Comparison of ENCODE assay signal across 9 cellular contexts in the genomic region with DNA sequence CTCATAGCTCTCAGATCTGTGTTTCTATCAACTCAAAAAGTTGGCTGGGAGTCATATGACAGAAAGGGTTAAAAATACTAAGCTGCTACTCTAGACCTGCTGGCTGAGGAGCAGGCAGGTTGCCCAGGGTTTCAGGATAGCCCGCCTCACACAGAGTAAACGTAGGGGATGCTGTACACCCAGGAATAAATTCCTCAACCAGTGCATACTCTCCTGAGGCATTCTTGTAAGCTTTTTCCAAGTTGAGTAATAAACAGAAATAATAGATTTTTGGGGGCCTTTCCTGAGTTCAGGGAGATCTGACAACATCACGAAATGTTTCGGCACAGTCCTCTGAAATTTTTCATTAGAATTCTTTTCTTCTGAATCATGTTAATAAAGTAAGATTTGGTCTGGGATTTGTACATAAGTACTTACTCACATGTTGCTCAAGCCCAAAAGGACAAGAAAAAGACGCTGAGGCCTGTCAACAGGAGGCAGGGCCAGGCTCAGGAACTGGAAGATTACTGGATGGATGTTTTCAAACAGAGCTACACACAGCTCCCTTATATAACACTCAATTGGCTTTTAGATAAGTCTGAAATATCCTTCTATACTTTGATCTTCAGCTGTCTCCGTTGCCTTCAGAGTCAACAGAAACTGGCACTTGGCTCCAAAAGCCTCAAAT. TPM values are rescaled to one million over a fixed set of nuclear protein-coding genes. Genes with fewer than 3 reads are reported as not detected.
A peak's percentile ranks its signal among the peaks of the same experiment; 100 is the strongest.
DNase-seq lines count a peak whose midpoint lies in the region; ATAC-seq and TF ChIP-seq lines count a peak whose summit lies in the region.
"Had no signal": no experiment of that assay in that cellular context is flagged by ENCODE, and none has a peak within 500 bp of the region (broad histone marks: within the 10 kb centered on the region; RNA-seq: fewer than 3 reads in every experiment).

No MANE protein-coding gene starts in this region.

- DNase-seq in AG09309 (ENCODE audit: low read depth) (peak; percentile 98), RWPE2 (ENCODE audit: low spot score) (peak; percentile 68), fibroblast of the aortic adventitia (ENCODE audit: low read depth) (peak; percentile 98), osteocyte (ENCODE audit: extremely low spot score, unreplicated experiment) (no peak), globus pallidus (ENCODE audit: low spot score) (no peak), NCI-H510A (lab: John Stamatoyannopoulos, UW) (no peak), H9 (no peak)
- DNase-seq in activated naive CD8-positive, alpha-beta T cell treated with anti-CD3 and anti-CD28 coated beads for 36 hours = no peak

- no peak overlapping the region for H3K9ac ChIP-seq in H9 (ENCODE audit: extremely low read depth, insufficient read length, low read length)

- H3K36me3 Mint-ChIP-seq in osteocyte (ENCODE audit: unreplicated experiment) = peaks cover 2% of the 10 kb centered on the region
- peaks cover 2% of the 10 kb centered on the region for H3K36me3 Mint-ChIP-seq in activated naive CD8-positive, alpha-beta T cell treated with anti-CD3 and anti-CD28 coated beads for 36 hours
- no peaks in the 10 kb centered on the region for H3K36me3 Mint-ChIP-seq in H9 (ENCODE audit: insufficient read depth in 1 of 3, low read depth in 3 of 3)

- no peak overlapping the region for H2BK15ac ChIP-seq in H9 (ENCODE audit: low read depth, low read length)

- H3K27me3 ChIP-seq in RWPE2 (ENCODE audit: insufficient read depth, poor library complexity, severe bottlenecking) (no peaks in the 10 kb centered on the region), H9 (ENCODE audit: insufficient read depth, low read length) (no peaks in the 10 kb centered on the region)
- H3K27me3 ChIP-seq: neutrophil had no signal

- no peak overlapping the region for H2AK5ac ChIP-seq in H9 (ENCODE audit: insufficient read length, low read length)

- H3T11ph ChIP-seq in H9 (ENCODE audit: low read length) = no peak overlapping the region

- H2BK120ac ChIP-seq in H9 (ENCODE audit: low read depth, low read length, poor library complexity, severe bottlenecking) = no peak overlapping the region

- TF ChIP-seq CTCF in AG09309 (IDR thresholded peaks at IDR 0.05; ENCODE audit: control insufficient read depth, insufficient read depth, low read depth, low read length, missing control alignments) (no peak), RWPE2 (IDR thresholded peaks at IDR 0.05; ENCODE audit: poor library complexity, severe bottlenecking) (peak; percentile 68), fibroblast of the aortic adventitia (IDR thresholded peaks at IDR 0.05; ENCODE audit: insufficient read depth, low read length) (no peak), osteocyte (IDR thresholded peaks at IDR 0.05) (no peak), H9 (conservative IDR thresholded peaks at IDR 0.05) (no peak)

- no peak overlapping the region for H4K8ac ChIP-seq in H9 (replicated peaks; ENCODE audit: insufficient read length, low read depth, low read length)

- no peak overlapping the region for H3K18ac ChIP-seq in H9 (ENCODE audit: insufficient read length, low read depth, low read length)

- no peaks in the 10 kb centered on the region for H3K79me1 ChIP-seq in H9 (ENCODE audit: insufficient read depth, low read depth, low read length, poor library complexity, severe bottlenecking)

- no peak overlapping the region for H2BK5ac ChIP-seq in H9 (ENCODE audit: insufficient read length, low read length)

- H3K23ac ChIP-seq in H9 (ENCODE audit: insufficient read length, low read depth, low read length) = no peak overlapping the region

- H2AFZ ChIP-seq in H9 (ENCODE audit: low read length) = no peak overlapping the region

- H3K4me1 ChIP-seq in RWPE2 (ENCODE audit: insufficient read depth, poor library complexity, severe bottlenecking) (peaks cover 19% of the 10 kb centered on the region), H9 (ENCODE audit: insufficient read depth, low read length) (no peaks in the 10 kb centered on the region)

- no peak overlapping the region for H3K4me2 ChIP-seq in H9 (ENCODE audit: insufficient read depth, insufficient read length, low read length)

- H3K27me3 Mint-ChIP-seq in osteocyte (ENCODE audit: unreplicated experiment) (no peaks in the 10 kb centered on the region), H9 (ENCODE audit: low read depth) (no peaks in the 10 kb centered on the region)
- no peaks in the 10 kb centered on the region for H3K27me3 Mint-ChIP-seq in activated naive CD8-positive, alpha-beta T cell treated with anti-CD3 and anti-CD28 coated beads for 36 hours

- no peak overlapping the region for H3K4ac ChIP-seq in H9 (ENCODE audit: low read depth, low read length)

- no peak overlapping the region for H2BK12ac ChIP-seq in H9 (ENCODE audit: insufficient read length, low read depth, low read length)

- H3K27ac ChIP-seq in RWPE2 (ENCODE audit: poor library complexity, severe bottlenecking) (peak overlapping the region; percentile 83), H9 (ENCODE audit: insufficient read length, low read depth, low read length) (no peak overlapping the region)
- H3K27ac ChIP-seq: neutrophil had no signal

- H3K9me3 Mint-ChIP-seq in osteocyte (ENCODE audit: unreplicated experiment) (no peaks in the 10 kb centered on the region), H9 (no peaks in the 10 kb centered on the region)
- peaks cover 4% of the 10 kb centered on the region for H3K9me3 Mint-ChIP-seq in activated naive CD8-positive, alpha-beta T cell treated with anti-CD3 and anti-CD28 coated beads for 36 hours

- no peak overlapping the region for H4K91ac ChIP-seq in H9 (ENCODE audit: insufficient read length, low read depth, low read length)

- H3K4me1 Mint-ChIP-seq in osteocyte (ENCODE audit: unreplicated experiment) (peaks cover 37% of the 10 kb centered on the region), H9 (peaks cover 6% of the 10 kb centered on the region in 2 experiments)
- peaks cover 6% of the 10 kb centered on the region for H3K4me1 Mint-ChIP-seq in activated naive CD8-positive, alpha-beta T cell treated with anti-CD3 and anti-CD28 coated beads for 36 hours

- H3K27ac Mint-ChIP-seq in osteocyte (ENCODE audit: unreplicated experiment) (peak overlapping the region; percentile 80), H9 (no peak overlapping the region)
- H3K27ac Mint-ChIP-seq in activated naive CD8-positive, alpha-beta T cell treated with anti-CD3 and anti-CD28 coated beads for 36 hours = no peak overlapping the region

- no peak overlapping the region for H3K56ac ChIP-seq in H9 (ENCODE audit: insufficient read length, low read depth, low read length)

- no peak overlapping the region for H2BK20ac ChIP-seq in H9 (ENCODE audit: low read depth, low read length, poor library complexity, severe bottlenecking)

- no peaks in the 10 kb centered on the region for H3K79me2 ChIP-seq in H9 (ENCODE audit: insufficient read depth, low read length)

- H3K36me3 ChIP-seq in RWPE2 (ENCODE audit: low read depth) = no peaks in the 10 kb centered on the region
- H3K36me3 ChIP-seq: neutrophil had no signal

- no CpG with 5 or more reads among the region's 6 CpGs for WGBS in H9 (ENCODE audit: extremely low coverage, insufficient read length, low lambda C conversion rate)

- peak; percentile 95 for ATAC-seq in RWPE2 (ENCODE audit: low read depth)

- H4K5ac ChIP-seq in H9 (ENCODE audit: insufficient read length, low read depth, low read length) = no peak overlapping the region

- H3K4me3 ChIP-seq in AG09309 (ENCODE audit: control insufficient read depth, low read depth, low read length) = no peak overlapping the region
- no peak overlapping the region for H3K4me3 ChIP-seq in RWPE2 (ENCODE audit: severe bottlenecking)
- H3K4me3 ChIP-seq in fibroblast of the aortic adventitia (ENCODE audit: low read depth, low read length) = no peak overlapping the region

- H3K23me2 ChIP-seq in H9 (ENCODE audit: insufficient read length, low read depth, low read length, poor library complexity, severe bottlenecking) = no peaks in the 10 kb centered on the region

- no peak overlapping the region for H3K14ac ChIP-seq in H9 (ENCODE audit: insufficient read depth, low read length)

- H3K9me3 ChIP-seq in RWPE2 (ENCODE audit: severe bottlenecking) (no peaks in the 10 kb centered on the region), H9 (ENCODE audit: control insufficient read depth, low read depth, low read length) (no peaks in the 10 kb centered on the region)
- H3K9me3 ChIP-seq: neutrophil had no signal

- H3K4me3 Mint-ChIP-seq in osteocyte (ENCODE audit: unreplicated experiment) = no peak overlapping the region
- H3K4me3 Mint-ChIP-seq in activated naive CD8-positive, alpha-beta T cell treated with anti-CD3 and anti-CD28 coated beads for 36 hours = no peak overlapping the region
- no peak overlapping the region for H3K4me3 Mint-ChIP-seq in H9

- H4K20me1 ChIP-seq in H9 (ENCODE audit: control insufficient read depth, insufficient read depth, insufficient read length) = no peaks in the 10 kb centered on the region

RNA-seq across cellular contexts. Expression of gene TGFBR3, which starts 41.0 kb away (rescaled TPM):
- total RNA-seq in fibroblast of the aortic adventitia (ENCODE audit: low replicate concordance) (37.2 and 118 TPM in 2 replicates), osteocyte (14.1 and 17.2 TPM in 2 replicates), H9 (2021) (2.4 and 3.6 TPM in 2 replicates)
- 1 to 10 TPM; 4.4 to 4.7 TPM for total RNA-seq in activated naive CD8-positive, alpha-beta T cell treated with anti-CD3 and anti-CD28 coated beads for 36 hours

Comparison
In these comparisons a context has a peak if more than half of its experiments do, and no peak if none do; other contexts are left out.
1. DNase-seq: peak in AG09309 (single experiment), RWPE2 (single experiment) and fibroblast of the aortic adventitia (single experiment); none in osteocyte (single experiment), globus pallidus (single experiment), NCI-H510A (single experiment), activated naive CD8-positive, alpha-beta T cell treated with anti-CD3 and anti-CD28 coated beads for 36 hours (single experiment) and H9 (single experiment).